In the genomic region with DNA sequence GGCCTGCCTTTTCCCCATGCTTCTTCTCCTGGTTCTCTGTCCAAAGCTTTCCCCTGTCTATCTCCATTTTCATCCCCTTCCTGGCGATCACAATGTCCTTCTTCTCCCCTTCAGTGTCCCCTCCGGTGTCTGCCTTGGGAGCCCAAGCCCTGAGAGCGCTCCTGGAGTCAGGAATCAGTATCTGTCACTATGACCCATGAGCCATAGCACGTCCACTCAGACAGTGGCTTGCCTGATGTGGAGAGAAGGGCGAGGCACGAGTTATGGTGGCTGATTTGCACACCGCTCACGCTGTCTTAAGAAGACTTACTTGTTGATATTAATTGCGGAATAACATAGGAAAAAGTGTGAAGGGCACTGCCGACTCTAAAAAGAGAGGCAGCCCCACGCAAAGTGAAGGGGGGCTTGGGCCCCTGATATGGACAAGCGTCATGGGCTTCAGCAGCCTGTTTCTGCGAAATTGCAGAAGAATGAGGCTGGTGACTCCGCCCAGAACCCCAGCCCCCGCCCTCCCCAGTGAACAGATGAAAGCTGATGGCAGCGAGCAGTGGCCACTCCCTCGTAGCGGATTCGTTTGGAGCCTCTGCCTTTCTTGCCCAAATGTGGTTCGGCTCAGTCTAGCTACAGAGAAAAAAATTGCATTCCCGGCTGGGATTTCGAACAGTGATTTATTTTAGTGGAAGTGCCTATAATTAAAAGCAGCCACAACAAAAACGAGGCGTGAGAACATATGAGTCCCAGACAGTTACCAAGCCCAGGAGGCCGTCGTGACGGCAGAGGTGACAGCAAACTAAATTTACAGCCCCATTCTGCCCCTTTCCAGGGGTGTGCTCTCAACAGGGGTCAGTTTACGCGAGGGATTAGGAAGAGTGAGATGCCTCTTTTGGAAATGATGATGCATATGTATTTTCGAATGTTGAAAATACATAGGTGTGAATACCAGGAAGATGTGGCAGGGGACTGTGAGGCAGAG, we compare ENCODE assay signal across 13 cellular contexts.
A peak's percentile ranks its signal among the peaks of the same experiment; 100 is the strongest.
DNase-seq lines count a peak whose midpoint lies in the region; FAIRE-seq and TF ChIP-seq lines count a peak whose summit lies in the region.
"Had no signal": no experiment of that assay in that cellular context is flagged by ENCODE, and none has a peak within 500 bp of the region (broad histone marks: within the 10 kb centered on the region; RNA-seq: fewer than 3 reads in every experiment).

No MANE protein-coding gene starts in this region.

- H3K27me3 Mint-ChIP-seq in H9 (ENCODE audit: low read depth), result peaks cover 3% of the 10 kb centered on the region

- H3K27ac ChIP-seq in H9 (ENCODE audit: insufficient read length, low read depth, low read length) (no peak overlapping the region), H1 (ENCODE audit: low read depth, low read length) (no peak overlapping the region), muscle layer of colon (ENCODE audit: low read depth, low read length) (peak overlapping the region; percentile 63), testis (no peak overlapping the region)
- H3K27ac ChIP-seq: BLaER1 had no signal

- H2BK120ac ChIP-seq in H9 (ENCODE audit: low read depth, low read length, poor library complexity, severe bottlenecking) (no peak overlapping the region), H1 (replicated peaks; ENCODE audit: low read depth, low read length) (no peak overlapping the region)

- H2AFZ ChIP-seq in H9 (ENCODE audit: low read length) (no peak overlapping the region), H1 (ENCODE audit: low read length) (peak overlapping the region; percentile 10; the same call in 1 of the 2 replicates)

- H2BK20ac ChIP-seq in H9 (ENCODE audit: low read depth, low read length, poor library complexity, severe bottlenecking), result no peak overlapping the region
- peak overlapping the region; percentile 9; the same call in 1 of the 2 replicates for H2BK20ac ChIP-seq in H1 (ENCODE audit: low read length)

- H3K4me3 Mint-ChIP-seq in H9, result no peak overlapping the region
- H3K4me3 Mint-ChIP-seq: IgD-negative memory B cell; natural killer cell treated with Interleukin-12 subunit alpha and Interleukin-12 subunit beta and Interleukin-15 and Interleukin-18, amount 100 ng/mL, for 72 hours had no signal

- H3K27me3 ChIP-seq in H9 (ENCODE audit: insufficient read depth, low read length), result no peaks in the 10 kb centered on the region
- no peaks in the 10 kb centered on the region for H3K27me3 ChIP-seq in H1 (replicated peaks in 1 of 4; ENCODE audit: control insufficient read depth in 3 of 4, extremely low read depth in 1 of 4, insufficient read depth in 3 of 4, low read length in 3 of 4)
- no peaks in the 10 kb centered on the region for H3K27me3 ChIP-seq in muscle layer of colon (ENCODE audit: control insufficient read depth in 1 of 2, insufficient read depth in 2 of 2, low read length in 2 of 2)
- H3K27me3 ChIP-seq in testis, result no peaks in the 10 kb centered on the region
- H3K27me3 ChIP-seq: BLaER1 had no signal

- H3K9me3 ChIP-seq in H9 (ENCODE audit: control insufficient read depth, low read depth, low read length) (no peaks in the 10 kb centered on the region), H1 (ENCODE audit: insufficient read depth in 2 of 2, low read depth in 1 of 2, low read length in 1 of 2) (no peaks in the 10 kb centered on the region), muscle layer of colon (ENCODE audit: low read length) (no peaks in the 10 kb centered on the region), testis (no peaks in the 10 kb centered on the region)
- H3K9me3 ChIP-seq: BLaER1 had no signal

- no peak overlapping the region for H3K23ac ChIP-seq in H9 (ENCODE audit: insufficient read length, low read depth, low read length)
- H3K23ac ChIP-seq in H1 (ENCODE audit: insufficient read length), result no peak overlapping the region

- no peaks in the 10 kb centered on the region; a peak in 1 of 5 replicates for H3K9me3 Mint-ChIP-seq in H9
- H3K9me3 Mint-ChIP-seq: IgD-negative memory B cell; natural killer cell treated with Interleukin-12 subunit alpha and Interleukin-12 subunit beta and Interleukin-15 and Interleukin-18, amount 100 ng/mL, for 72 hours had no signal

- H3K27ac Mint-ChIP-seq in H9, result peak overlapping the region in 1 of 3 experiments; percentile 60; a peak in 4 of 7 replicates
- H3K27ac Mint-ChIP-seq: natural killer cell treated with Interleukin-12 subunit alpha and Interleukin-12 subunit beta and Interleukin-15 and Interleukin-18, amount 100 ng/mL, for 72 hours had no signal

- TF ChIP-seq RAD21 in H1 (IDR thresholded peaks at IDR 0.05 in 1 of 2, conservative IDR thresholded peaks at IDR 0.05 in 1 of 2; ENCODE audit: low read depth in 2 of 2, low read length in 2 of 2), result no peak

- H2AK5ac ChIP-seq in H9 (ENCODE audit: insufficient read length, low read length), result no peak overlapping the region
- 0 out of 2 replicates have a peak overlapping the region, but pooled peaks have one; percentile 75 for H2AK5ac ChIP-seq in H1 (ENCODE audit: low read depth, low read length)

- H3K36me3 ChIP-seq in H1 (ENCODE audit: control insufficient read depth in 2 of 4, insufficient read depth in 4 of 4, low read length in 3 of 4) (no peaks in the 10 kb centered on the region), muscle layer of colon (ENCODE audit: insufficient read depth, low read length) (no peaks in the 10 kb centered on the region), testis (ENCODE audit: low read depth, missing control alignments) (no peaks in the 10 kb centered on the region)
- H3K36me3 ChIP-seq: BLaER1 had no signal

- no peaks in the 10 kb centered on the region for H3K36me3 Mint-ChIP-seq in H9 (ENCODE audit: insufficient read depth in 1 of 3, low read depth in 3 of 3)
- H3K36me3 Mint-ChIP-seq: IgD-negative memory B cell; natural killer cell treated with Interleukin-12 subunit alpha and Interleukin-12 subunit beta and Interleukin-15 and Interleukin-18, amount 100 ng/mL, for 72 hours had no signal

- H2BK12ac ChIP-seq in H9 (ENCODE audit: insufficient read length, low read depth, low read length) (no peak overlapping the region), H1 (ENCODE audit: low read depth, low read length) (0 out of 2 replicates have a peak overlapping the region, but pooled peaks have one; percentile 75)

- POLR2A ChIA-PET in H1 (lab: Charles Lee; ENCODE audit: partially characterized antibody), result no interaction called here

- H3K4me2 ChIP-seq in H9 (ENCODE audit: insufficient read depth, insufficient read length, low read length), result no peak overlapping the region
- no peak overlapping the region for H3K4me2 ChIP-seq in H1 (ENCODE audit: insufficient read depth in 1 of 2, low read depth in 2 of 2, low read length in 2 of 2)
- H3K4me2 ChIP-seq: BLaER1 had no signal

- H4K5ac ChIP-seq in H9 (ENCODE audit: insufficient read length, low read depth, low read length) (no peak overlapping the region), H1 (ENCODE audit: insufficient read length, low read depth, low read length) (no peak overlapping the region)

- no peak overlapping the region for H3T11ph ChIP-seq in H9 (ENCODE audit: low read length)

- TF ChIP-seq EP300 in H1 (IDR thresholded peaks at IDR 0.05; ENCODE audit: borderline replicate concordance in 1 of 2, low read depth in 2 of 2, low read length in 2 of 2), result no peak

- H3K56ac ChIP-seq in H9 (ENCODE audit: insufficient read length, low read depth, low read length) (no peak overlapping the region), H1 (replicated peaks; ENCODE audit: insufficient read length, low read depth, low read length) (no peak overlapping the region)

- intact Hi-C loops in testis (cut with DNase I; ENCODE audit: low total_unique reads), result no loop called here

- H3K18ac ChIP-seq in H9 (ENCODE audit: insufficient read length, low read depth, low read length) (no peak overlapping the region), H1 (ENCODE audit: extremely low read depth, low read length) (peak overlapping the region; percentile 48; the same call in 1 of the 2 replicates)

- H4K8ac ChIP-seq in H9 (replicated peaks; ENCODE audit: insufficient read length, low read depth, low read length), result no peak overlapping the region
- H4K8ac ChIP-seq in H1 (ENCODE audit: extremely low read depth, insufficient read depth, low read length), result no peak overlapping the region

- no peak overlapping the region for H3K14ac ChIP-seq in H9 (ENCODE audit: insufficient read depth, low read length)
- no peak overlapping the region for H3K14ac ChIP-seq in H1 (ENCODE audit: insufficient read length)

- WGBS in H9 (ENCODE audit: extremely low coverage, insufficient read length, low lambda C conversion rate), result no CpG with 5 or more reads among the region's 30 CpGs
- 86% methylated on average over 24 of the region's 30 CpGs; no CpG with 5 or more reads in 1 of the 2 experiments for WGBS in H1 (ENCODE audit: extremely low coverage in 1 of 2, insufficient coverage in 1 of 2, insufficient read length in 1 of 2, insufficient replicate concordance in 2 of 2, low coverage in 1 of 2, low lambda C conversion rate in 2 of 2, missing lambda C conversion rate in 1 of 2), 2 experiments
- WGBS in testis, 2 donors, result 28 to 37% methylated on average over 29 to 30 of the region's 30 CpGs

- H3K4me3 ChIP-seq in H1 (ENCODE audit: extremely low read depth in 1 of 4, insufficient read depth in 2 of 4, low read depth in 3 of 4, low read length in 4 of 4) (no peak overlapping the region), muscle layer of colon (ENCODE audit: low read depth in 1 of 2, low read length in 2 of 2) (peak overlapping the region in 1 of 2 donors; percentile 4), testis (no peak overlapping the region)
- H3K4me3 ChIP-seq: BLaER1 had no signal

- H3K9ac ChIP-seq in H9 (ENCODE audit: extremely low read depth, insufficient read length, low read length), result no peak overlapping the region
- no peak overlapping the region for H3K9ac ChIP-seq in H1 (replicated peaks in 1 of 4; ENCODE audit: extremely low read depth in 1 of 4, low read depth in 3 of 4, low read length in 3 of 4)
- no peak overlapping the region for H3K9ac ChIP-seq in muscle layer of colon (ENCODE audit: low read length)
- H3K9ac ChIP-seq: BLaER1 had no signal

- peaks cover 18 to 23% of the 10 kb centered on the region in 2 experiments for H3K4me1 Mint-ChIP-seq in H9

- DNase-seq in H9 (peak; percentile 42), H1 (ENCODE audit: low read depth in 1 of 2, low spot score in 2 of 2) (no peak), testis (peak; percentile 71), NCI-H510A treated with DMSO at 0.1 percent for 48 hours (lab: John Stamatoyannopoulos, UW) (no peak), NCI-H524 treated with DMSO at 0.1 percent for 48 hours (lab: John Stamatoyannopoulos, UW) (no peak), NCI-H1092 treated with DMSO at 0.1 percent for 48 hours (lab: John Stamatoyannopoulos, UW) (no peak), GDM1 (lab: John Stamatoyannopoulos, UW) (no peak)
- DNase-seq: stimulated activated CD4-positive, alpha-beta T cell treated with anti-CD3 and anti-CD28 coated beads, Interleukin-12 subunit alpha, Interleukin-12 subunit beta, amount 100 ng/mL, for 4 hours had no signal

- no peak for TF ChIP-seq CTCF in H9 (conservative IDR thresholded peaks at IDR 0.05)
- TF ChIP-seq CTCF in H1 (IDR thresholded peaks at IDR 0.05; ENCODE audit: control extremely low read depth in 1 of 3, insufficient read depth in 1 of 3, low read depth in 1 of 3, low read length in 3 of 3), result no peak
- TF ChIP-seq CTCF in testis (IDR thresholded peaks at IDR 0.05), result no peak

- H3K79me1 ChIP-seq in H9 (ENCODE audit: insufficient read depth, low read depth, low read length, poor library complexity, severe bottlenecking) (no peaks in the 10 kb centered on the region), H1 (ENCODE audit: low read depth, low read length) (no peaks in the 10 kb centered on the region)

- no peak overlapping the region for H3K4ac ChIP-seq in H9 (ENCODE audit: low read depth, low read length)
- no peak overlapping the region for H3K4ac ChIP-seq in H1 (replicated peaks; ENCODE audit: insufficient read length, low read depth, low read length)

- no peak overlapping the region for H2BK5ac ChIP-seq in H9 (ENCODE audit: insufficient read length, low read length)
- H2BK5ac ChIP-seq in H1 (ENCODE audit: low read depth, low read length), result no peak overlapping the region

- CTCF ChIA-PET in H1 (lab: Charles Lee; ENCODE audit: partially characterized antibody), result interaction anchor here (1.5 kb wide), 1 partner anchor 12 kb away, joined by 3 read pairs; no protein-coding TSS in a partner anchor

- H4K91ac ChIP-seq in H9 (ENCODE audit: insufficient read length, low read depth, low read length) (no peak overlapping the region), H1 (replicated peaks; ENCODE audit: insufficient read length, low read length) (peak overlapping the region; percentile 55)

- no peak for FAIRE-seq in H1 (lab: Jason Lieb, UNC)
- FAIRE-seq: islet of Langerhans had no signal

- H3K4me1 ChIP-seq in H9 (ENCODE audit: insufficient read depth, low read length), result no peaks in the 10 kb centered on the region
- H3K4me1 ChIP-seq in H1 (replicated peaks in 1 of 4; ENCODE audit: control insufficient read depth in 3 of 4, insufficient read depth in 4 of 4, low read length in 3 of 4), result peaks cover 0 to 4% (median under 1%) of the 10 kb centered on the region in 4 experiments; a peak in 2 of 7 replicates
- peaks cover 16% of the 10 kb centered on the region for H3K4me1 ChIP-seq in muscle layer of colon (ENCODE audit: insufficient read depth, low read length)
- H3K4me1 ChIP-seq in testis, result peaks cover 7% of the 10 kb centered on the region
- H3K4me1 ChIP-seq: BLaER1 had no signal

- H2BK15ac ChIP-seq in H9 (ENCODE audit: low read depth, low read length), result no peak overlapping the region
- no peak overlapping the region; the same call in 1 of the 2 replicates for H2BK15ac ChIP-seq in H1 (ENCODE audit: low read length)

- H3K79me2 ChIP-seq in H9 (ENCODE audit: insufficient read depth, low read length) (no peaks in the 10 kb centered on the region), H1 (ENCODE audit: control insufficient read depth in 1 of 2, insufficient read depth in 2 of 2, low read length in 2 of 2) (no peaks in the 10 kb centered on the region)

- no peak for TF ChIP-seq POLR2A in H1 (IDR thresholded peaks at IDR 0.05; ENCODE audit: control extremely low read depth in 1 of 2, low read depth in 2 of 2, low read length in 2 of 2)
- TF ChIP-seq POLR2A in testis (IDR thresholded peaks at IDR 0.05), result no peak

- H3K23me2 ChIP-seq in H9 (ENCODE audit: insufficient read length, low read depth, low read length, poor library complexity, severe bottlenecking) (no peaks in the 10 kb centered on the region), H1 (ENCODE audit: low read depth, low read length) (no peaks in the 10 kb centered on the region)

- H4K20me1 ChIP-seq in H9 (ENCODE audit: control insufficient read depth, insufficient read depth, insufficient read length), result no peaks in the 10 kb centered on the region
- no peaks in the 10 kb centered on the region for H4K20me1 ChIP-seq in H1 (replicated peaks in 1 of 2; ENCODE audit: control insufficient read depth in 1 of 2, insufficient read depth in 2 of 2, low read length in 2 of 2)
- H4K20me1 ChIP-seq: BLaER1 had no signal

Comparison
In these comparisons a context has a peak if more than half of its experiments do, and no peak if none do; other contexts are left out.
1. DNase-seq: peak in H9 (single experiment) and testis (single experiment); none in H1 (0 of 2), NCI-H510A treated with DMSO at 0.1 percent for 48 hours (single experiment), NCI-H524 treated with DMSO at 0.1 percent for 48 hours (single experiment), NCI-H1092 treated with DMSO at 0.1 percent for 48 hours (single experiment) and GDM1 (single experiment).